ENCODE assay signal across 1 cellular context in the genomic region with DNA sequence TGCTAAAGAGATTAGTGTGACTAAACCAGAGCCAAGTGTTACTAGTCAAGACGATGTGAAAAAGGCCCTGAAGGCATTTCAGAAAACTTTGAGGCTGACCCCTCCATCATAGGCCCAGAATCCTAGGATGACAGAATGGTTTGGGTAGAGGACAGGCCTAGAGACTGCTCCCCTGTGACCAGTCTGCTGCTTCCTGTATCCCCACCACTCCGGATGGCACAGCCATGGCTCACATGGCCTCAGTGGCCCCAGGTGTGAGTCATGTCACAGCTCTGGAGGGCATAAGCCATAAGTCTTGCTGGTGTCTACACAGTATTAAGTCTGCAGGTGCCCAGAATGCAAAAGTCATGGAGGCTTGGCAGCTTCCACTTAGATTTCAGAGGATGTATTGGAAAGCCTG.
TF ChIP-seq lines count a peak whose summit lies in the region.

No MANE protein-coding gene starts in this region.

TF ChIP-seq in SK-N-SH, 30 proteins besides CTCF, POLR2A, EP300 and RAD21:
- no peak for TF ChIP-seq TCF12 (IDR thresholded peaks at IDR 0.05)
- no peak for TF ChIP-seq NRF1 (IDR thresholded peaks at IDR 0.05; ENCODE audit: low read depth, low read length)
- TF ChIP-seq NFIC (IDR thresholded peaks at IDR 0.05; ENCODE audit: borderline replicate concordance) = no peak
- no peak for TF ChIP-seq SMC3 (IDR thresholded peaks at IDR 0.05; ENCODE audit: low read depth, low read length)
- no peak for TF ChIP-seq MEF2A (IDR thresholded peaks at IDR 0.05; ENCODE audit: borderline replicate concordance, low read depth)
- TF ChIP-seq TAF1 (IDR thresholded peaks at IDR 0.05; ENCODE audit: borderline replicate concordance, low read depth, low read length) = no peak
- TF ChIP-seq RCOR1 (IDR thresholded peaks at IDR 0.05; ENCODE audit: low read length) = no peak
- TF ChIP-seq FOXM1 (IDR thresholded peaks at IDR 0.05; ENCODE audit: low read depth) = no peak
- TF ChIP-seq EZH2phosphoT487 (IDR thresholded peaks at IDR 0.05; ENCODE audit: borderline replicate concordance, low read depth) = no peak
- TF ChIP-seq MAX (IDR thresholded peaks at IDR 0.05; ENCODE audit: low read depth) = no peak
- no peak for TF ChIP-seq TEAD4 (IDR thresholded peaks at IDR 0.05; ENCODE audit: borderline replicate concordance, insufficient read depth)
- no peak for TF ChIP-seq YY1 (IDR thresholded peaks at IDR 0.05; ENCODE audit: low read depth)
- no peak for TF ChIP-seq FOSL2 (IDR thresholded peaks at IDR 0.05; ENCODE audit: borderline replicate concordance, low read depth)
- TF ChIP-seq POLR2AphosphoS5 (IDR thresholded peaks at IDR 0.05; ENCODE audit: low read depth, low read length) = no peak
- TF ChIP-seq, protein P1, sequence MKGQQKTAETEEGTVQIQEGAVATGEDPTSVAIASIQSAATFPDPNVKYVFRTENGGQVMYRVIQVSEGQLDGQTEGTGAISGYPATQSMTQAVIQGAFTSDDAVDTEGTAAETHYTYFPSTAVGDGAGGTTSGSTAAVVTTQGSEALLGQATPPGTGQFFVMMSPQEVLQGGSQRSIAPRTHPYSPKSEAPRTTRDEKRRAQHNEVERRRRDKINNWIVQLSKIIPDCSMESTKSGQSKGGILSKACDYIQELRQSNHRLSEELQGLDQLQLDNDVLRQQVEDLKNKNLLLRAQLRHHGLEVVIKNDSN (IDR thresholded peaks at IDR 0.05; ENCODE audit: borderline replicate concordance, low read depth) = no peak
